In the genomic region with DNA sequence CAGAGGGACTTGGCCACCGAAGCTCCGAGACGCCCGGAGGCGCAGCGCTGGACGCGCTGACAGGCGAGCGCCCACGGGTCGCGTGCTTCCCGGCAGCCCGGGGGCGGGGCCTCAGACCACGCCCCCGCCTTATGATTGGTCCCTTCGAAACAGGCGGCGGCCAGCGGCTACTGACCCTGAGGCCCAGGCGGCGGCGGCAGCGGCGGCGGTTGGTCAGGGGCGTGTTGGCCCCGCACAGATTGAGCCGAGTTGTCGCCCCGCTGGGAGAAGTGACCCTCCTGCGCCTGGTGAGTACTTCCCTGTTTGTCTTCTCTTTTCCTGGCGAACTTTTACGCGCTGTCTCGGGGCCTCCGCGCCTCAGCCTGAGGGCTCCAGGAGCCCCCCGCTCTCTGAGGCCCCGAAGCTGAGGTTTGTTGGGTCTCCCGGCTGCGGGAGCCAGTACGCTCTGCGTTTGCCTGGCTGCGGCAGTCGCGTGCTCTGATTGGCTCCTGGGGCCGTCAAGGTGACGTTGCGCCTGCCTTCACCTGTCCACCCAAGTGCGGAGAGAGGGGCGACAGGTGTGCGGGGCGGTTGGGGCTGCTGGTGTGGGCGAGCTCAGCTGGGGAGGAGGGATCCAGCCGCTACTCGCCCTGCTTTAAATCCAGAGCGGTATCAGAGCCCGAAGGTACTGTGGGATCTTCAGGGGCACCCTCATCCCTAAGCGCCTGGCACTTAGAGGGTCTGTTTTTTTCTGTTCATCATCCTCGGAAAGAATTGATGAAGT, we compare ENCODE assay signal across 8 cellular contexts. TPM values are rescaled to one million over a fixed set of nuclear protein-coding genes. Genes with fewer than 3 reads are reported as not detected.
DNase-seq lines count a peak whose midpoint lies in the region; TF ChIP-seq lines count a peak whose summit lies in the region.

A gene (plus strand): TSS at position 186 of the 763 bp plus-strand sequence. CDS start 21,221 bp downstream, outside the sequence.

- no peaks in the 10 kb centered on the region for H3K9me3 Mint-ChIP-seq in HFFc6

- peak within 1 kb of the TSS; percentile 61 for H3K4me3 ChIP-seq in GM12865 (ENCODE audit: low read depth, low read length)
- H3K4me3 ChIP-seq in astrocyte of the spinal cord (ENCODE audit: low read depth, low read length) = peak within 1 kb of the TSS; percentile 85
- peak within 1 kb of the TSS; percentile 70 for H3K4me3 ChIP-seq in hepatocyte

- peak within 1 kb of the TSS; percentile 87 for H3K4me2 ChIP-seq in hepatocyte

- no peak for TF ChIP-seq CTCF in GM12865 (IDR thresholded peaks at IDR 0.05; ENCODE audit: insufficient read depth, low read depth, low read length, missing control alignments)
- no peak for TF ChIP-seq CTCF in HFFc6 (IDR thresholded peaks at IDR 0.05)
- no peak for TF ChIP-seq CTCF in astrocyte of the spinal cord (IDR thresholded peaks at IDR 0.05; ENCODE audit: low read depth, low read length)
- no peak for TF ChIP-seq CTCF in hepatocyte (IDR thresholded peaks at IDR 0.05; ENCODE audit: poor library complexity)

- H3K4me1 ChIP-seq in hepatocyte (ENCODE audit: insufficient read depth) = no peaks in the 10 kb centered on the region

- H3K36me3 Mint-ChIP-seq in HFFc6 (ENCODE audit: low read depth) = peaks cover 7% of the 10 kb centered on the region; the same call in 1 of the 2 replicates

- peaks cover 7% of the 10 kb centered on the region for H3K27me3 ChIP-seq in hepatocyte

- no peaks in the 10 kb centered on the region for H3K9me3 ChIP-seq in hepatocyte (ENCODE audit: low read depth)

- peaks cover 26% of the 10 kb centered on the region for H3K79me2 ChIP-seq in hepatocyte

- no peaks in the 10 kb centered on the region; the same call in 1 of the 2 replicates for H3K27me3 Mint-ChIP-seq in HFFc6 (ENCODE audit: insufficient read depth)

- peak within 1 kb of the TSS; percentile 93 for H3K27ac Mint-ChIP-seq in HFFc6

- in situ Hi-C loops in astrocyte of the spinal cord (cut with HindIII; ENCODE audit: low sequenced_read_pairs) = no loop called here

- no peaks in the 10 kb centered on the region for H4K20me1 ChIP-seq in hepatocyte (ENCODE audit: insufficient read depth, poor library complexity, severe bottlenecking)

- H3K4me1 Mint-ChIP-seq in HFFc6 (ENCODE audit: low read depth) = peaks cover 26% of the 10 kb centered on the region

- H2AFZ ChIP-seq in hepatocyte = peak within 1 kb of the TSS; percentile 84

- H3K4me3 Mint-ChIP-seq in HFFc6 = peak within 1 kb of the TSS; percentile 99

- H3K27ac ChIP-seq in hepatocyte = peak within 1 kb of the TSS; percentile 87

- WGBS in hepatocyte (ENCODE audit: low lambda C conversion rate, missing lambda C conversion rate) = under 1% methylated on average over 59 of the region's 63 CpGs

- H3K36me3 ChIP-seq in hepatocyte (replicated peaks; ENCODE audit: insufficient read depth, low read depth) = no peaks in the 10 kb centered on the region

- DNase-seq in GM12865 (ENCODE audit: low read depth) = peak; percentile 81
- DNase-seq in HFFc6 = peak; percentile 71
- peak; percentile 71 for DNase-seq in NCI-H1092 (lab: John Stamatoyannopoulos, UW)
- peak; percentile 15 for DNase-seq in T follicular helper cell (ENCODE audit: low read depth)
- peak; percentile 86 for DNase-seq in astrocyte of the spinal cord (ENCODE audit: low read depth, low spot score)
- peak; percentile 96 for DNase-seq in hepatocyte (ENCODE audit: low spot score)
- peak; percentile 66 for DNase-seq in pulmonary artery endothelial cell (ENCODE audit: low read depth, low spot score)
- DNase-seq in NCI-H1694 treated with DMSO at 0.1 percent for 48 hours (lab: John Stamatoyannopoulos, UW) = no peak

- no peaks in the 10 kb centered on the region for H3K9me2 ChIP-seq in hepatocyte (replicated peaks; ENCODE audit: insufficient read depth)

RNA-seq across cellular contexts. Expression of the gene that starts here (rescaled TPM):
- total RNA-seq in HFFc6 (2021; fragmentation: NEBNext Ultra II Directional; extraction: Animal tissue kit (Norgen Biotek cat#: 25700)) = 10 to 100 TPM; 10.0 to 25.2 (median 22.8) TPM
- total RNA-seq in hepatocyte (14.9 and 22.5 TPM in 2 replicates), pulmonary artery endothelial cell (23.6 and 33.4 TPM in 2 replicates)
- polyA plus RNA-seq in hepatocyte = 1.8 and 4.5 TPM in 2 replicates
